21 cellular contexts compared by ENCODE assay signal in the genomic region with DNA sequence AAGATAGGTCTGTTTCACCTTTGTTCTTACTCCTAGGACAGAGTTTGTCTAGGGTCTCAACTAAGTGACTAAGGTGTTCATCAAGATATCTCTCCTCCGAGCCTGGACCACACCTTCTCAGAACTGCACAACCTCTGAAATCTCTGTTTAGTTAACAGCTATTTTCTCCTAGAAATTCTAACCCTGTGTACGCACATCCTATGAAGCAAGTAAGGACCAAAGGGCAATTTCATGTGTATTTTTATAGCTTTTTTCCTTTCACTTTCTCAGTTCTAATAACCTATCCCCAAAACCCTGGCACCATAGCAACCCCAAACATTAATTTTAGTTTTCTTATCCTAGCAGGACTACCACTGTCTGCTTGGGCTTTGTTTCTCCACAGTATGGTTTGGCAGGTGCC.
"Had no signal": no experiment of that assay in that cellular context is flagged by ENCODE, and none has a peak within 500 bp of the region (broad histone marks: within the 10 kb centered on the region; RNA-seq: fewer than 3 reads in every experiment).

No MANE protein-coding gene starts in this region.

- H3K36me3 ChIP-seq: gastroesophageal sphincter, neural progenitor cell, prostate gland had no signal

- H3K27ac ChIP-seq: esophagus squamous epithelium, gastroesophageal sphincter, hepatocyte, neural progenitor cell, parathyroid adenoma, prostate gland had no signal

- H2AFZ ChIP-seq: hepatocyte, neural progenitor cell, parathyroid adenoma had no signal

- H3K4me1 ChIP-seq: gastroesophageal sphincter, neural progenitor cell, prostate gland had no signal

- ATAC-seq: gastroesophageal sphincter; left cardiac atrium; natural killer cell treated with Interleukin-12 subunit alpha and Interleukin-12 subunit beta and Interleukin-15 and Interleukin-18, amount 100 ng/mL, for 72 hours; sciatic nerve had no signal

- H3K27me3 Mint-ChIP-seq: dendritic cell treated with granulocyte-macrophage colony-stimulating factor and Interleukin-4, amounts not matched to agents 40 ng/mL and 50 ng/mL, for 4 days; natural killer cell treated with Interleukin-12 subunit alpha and Interleukin-12 subunit beta and Interleukin-15 and Interleukin-18, amount 100 ng/mL, for 72 hours had no signal

- H3K27me3 ChIP-seq: esophagus squamous epithelium, gastroesophageal sphincter, hepatocyte, neural progenitor cell had no signal

- DNase-seq: cerebellar nuclear complex; esophagus squamous epithelium; foreskin fibroblast; glutamatergic neuron; kidney; left cardiac atrium; mammary epithelial cell; nucleus accumbens; retina; stimulated activated CD4-positive, alpha-beta T cell treated with anti-CD3 and anti-CD28 coated beads, Interleukin-2, amount 100 ng/mL, for 24 hours; stimulated activated CD4-positive, alpha-beta T cell treated with anti-CD3 and anti-CD28 coated beads, Interleukin-4, amount 100 ng/mL, for 4 hours; stimulated activated naive CD4-positive, alpha-beta T cell; trophoblast cell had no signal

- H3K4me3 Mint-ChIP-seq: dendritic cell treated with granulocyte-macrophage colony-stimulating factor and Interleukin-4, amounts not matched to agents 40 ng/mL and 50 ng/mL, for 4 days; natural killer cell treated with Interleukin-12 subunit alpha and Interleukin-12 subunit beta and Interleukin-15 and Interleukin-18, amount 100 ng/mL, for 72 hours; neural progenitor cell had no signal

- H3K9me3 ChIP-seq: esophagus squamous epithelium, gastroesophageal sphincter, prostate gland had no signal

- H3K27ac Mint-ChIP-seq: dendritic cell treated with granulocyte-macrophage colony-stimulating factor and Interleukin-4, amounts not matched to agents 40 ng/mL and 50 ng/mL, for 4 days; neural progenitor cell had no signal

- H3K4me3 ChIP-seq: esophagus squamous epithelium, gastroesophageal sphincter, hepatocyte, neural progenitor cell, prostate gland had no signal

- H3K4me2 ChIP-seq: hepatocyte, neural progenitor cell had no signal
